In the genomic region with DNA sequence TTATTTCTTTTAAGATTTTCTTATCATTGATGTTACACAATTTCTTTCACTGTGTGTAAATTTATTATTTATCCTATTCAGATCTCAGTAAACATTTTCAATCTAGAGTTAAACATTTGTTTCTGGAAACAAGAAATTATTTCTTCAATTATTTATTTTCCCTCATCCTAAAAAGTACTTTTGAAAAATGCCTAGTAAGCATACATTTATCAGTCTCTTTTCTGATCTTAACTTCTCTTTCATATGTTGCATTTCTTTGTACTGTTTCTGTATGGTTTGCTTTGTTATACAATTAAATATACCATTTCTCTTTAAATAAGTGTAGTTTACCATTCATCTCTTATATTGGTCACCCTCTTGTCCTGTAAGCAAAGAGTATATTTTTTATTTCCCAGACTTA, we compare ENCODE assay signal across 1 cellular context.
TF ChIP-seq lines count a peak whose summit lies in the region.

No MANE protein-coding gene starts in this region.

TF ChIP-seq in HepG2, 621 proteins besides CTCF, POLR2A, EP300 and RAD21 (continued from another document):
- no peak for TF ChIP-seq ZNF12 (CRISPR knock-in tag; IDR thresholded peaks at IDR 0.05)
- 0 out of 2 replicates have a peak, but pooled peaks have one; percentile 23 for TF ChIP-seq MAFF (IDR thresholded peaks at IDR 0.05; ENCODE audit: low read depth, low read length)
- TF ChIP-seq ZNF142 (CRISPR knock-in tag; IDR thresholded peaks at IDR 0.05): no peak
- no peak for TF ChIP-seq PCBP2 (optimal IDR thresholded peaks at IDR 0.05; ENCODE audit: low read depth, low read length, poor library complexity, severe bottlenecking)
- TF ChIP-seq ZNF816 (CRISPR knock-in tag; IDR thresholded peaks at IDR 0.05; ENCODE audit: borderline replicate concordance): no peak
- TF ChIP-seq POLR2G (IDR thresholded peaks at IDR 0.05; ENCODE audit: low read depth, low read length): no peak
- no peak for TF ChIP-seq ZMYM2 (CRISPR knock-in tag; IDR thresholded peaks at IDR 0.05)
- no peak for TF ChIP-seq EZH2 (conservative IDR thresholded peaks at IDR 0.05; ENCODE audit: low read depth, low read length)
